22 cellular contexts compared by ENCODE assay signal in the genomic region with DNA sequence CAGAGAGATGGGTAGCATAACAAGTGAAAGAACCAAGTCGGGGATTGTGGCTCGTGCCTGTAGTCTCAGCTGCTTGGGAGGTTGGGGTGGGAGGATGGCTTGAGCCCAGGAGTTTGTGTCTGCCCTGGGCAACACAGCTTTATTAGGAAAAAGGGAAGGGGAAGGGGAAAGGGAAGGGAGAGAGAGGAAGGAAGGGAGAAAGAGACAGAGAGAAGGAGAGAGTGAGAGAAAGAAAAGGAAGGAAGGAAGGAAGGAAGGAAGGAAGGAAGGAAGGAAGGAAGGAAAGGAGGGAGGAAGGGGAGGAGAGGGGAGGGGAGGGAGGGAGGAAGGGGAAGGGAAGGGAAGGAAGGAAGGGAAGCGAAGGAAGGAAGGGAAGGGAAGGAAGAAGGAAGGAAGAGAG.
"Had no signal": no experiment of that assay in that cellular context is flagged by ENCODE, and none has a peak within 500 bp of the region (broad histone marks: within the 10 kb centered on the region; RNA-seq: fewer than 3 reads in every experiment).

No MANE protein-coding gene starts in this region.

- H3K36me3 ChIP-seq: MG63 had no signal

- DNase-seq: Karpas-422, KG1, MG63, NCI-H1092, NCI-H1105 treated with DMSO at 0.1 percent for 48 hours, NCI-H1417 treated with DMSO at 0.1 percent for 48 hours, NCI-H146, NCI-H1694 treated with DMSO at 0.1 percent for 48 hours, NCI-H1930, NCI-H2081 treated with DMSO at 0.1 percent for 48 hours, NCI-H2171, NCI-H226, NCI-H446, NCI-H510A, NCI-H524 treated with DMSO at 0.1 percent for 48 hours, NCI-H69, NCI-H774, Right ventricle myocardium superior, RPMI8226, SIG-M5 had no signal

- H3K27me3 ChIP-seq: MG63, SJSA1 had no signal

- H3K4me3 ChIP-seq: MG63, SJSA1, SK-N-MC had no signal

- H3K9me3 ChIP-seq: MG63, SJSA1 had no signal

- H3K27ac ChIP-seq: SJSA1, SK-N-MC had no signal
